ENCODE assay signal across 14 cellular contexts in genomic region chr6:71082033-71082620, GRCh38.
DNase-seq lines count a peak whose midpoint lies in the region; ATAC-seq and TF ChIP-seq lines count a peak whose summit lies in the region.
"Had no signal": no experiment of that assay in that cellular context is flagged by ENCODE, and none has a peak within 500 bp of the region (broad histone marks: within the 10 kb centered on the region; RNA-seq: fewer than 3 reads in every experiment).

No MANE protein-coding gene starts in this region.

- TF ChIP-seq CTCF in IMR-90 (conservative IDR thresholded peaks at IDR 0.05; ENCODE audit: low read depth, low read length) (no peak), esophagus muscularis mucosa (IDR thresholded peaks at IDR 0.05) (no peak), osteoblast (IDR thresholded peaks at IDR 0.05; ENCODE audit: extremely low read depth, low read depth, low read length) (no peak)

- H3K4me3 Mint-ChIP-seq in effector memory CD8-positive, alpha-beta T cell: no peak overlapping the region
- H3K4me3 Mint-ChIP-seq: naive thymus-derived CD4-positive, alpha-beta T cell had no signal

- H3K23ac ChIP-seq in IMR-90 (ENCODE audit: low read depth, low read length): no peak overlapping the region

- H3K56ac ChIP-seq in IMR-90 (ENCODE audit: extremely low read depth, insufficient read depth, low read length): no peak overlapping the region

- no peaks in the 10 kb centered on the region for H3K79me1 ChIP-seq in IMR-90 (ENCODE audit: low read depth in 1 of 2, low read length in 2 of 2)

- POLR2A ChIA-PET in IMR-90 (lab: Charles Lee; ENCODE audit: unreplicated experiment): no interaction called here

- H2BK5ac ChIP-seq in IMR-90 (ENCODE audit: low read depth, low read length, poor library complexity, severe bottlenecking): no peak overlapping the region

- H4K20me1 ChIP-seq in IMR-90 (ENCODE audit: insufficient read depth, low read length) (no peaks in the 10 kb centered on the region), osteoblast (ENCODE audit: insufficient read depth, low read length) (no peaks in the 10 kb centered on the region)

- no peak overlapping the region for H3K4me3 ChIP-seq in IMR-90 (ENCODE audit: insufficient read depth, low read depth, low read length)
- H3K4me3 ChIP-seq in esophagus muscularis mucosa: peak overlapping the region; percentile 9 to 36 (median 20)
- peak overlapping the region; percentile 23 for H3K4me3 ChIP-seq in osteoblast (ENCODE audit: insufficient read depth, low read length)
- H3K4me3 ChIP-seq: smooth muscle cell had no signal

- H3K9me3 ChIP-seq in IMR-90 (ENCODE audit: control insufficient read depth, insufficient read depth, low read length) (no peaks in the 10 kb centered on the region), esophagus muscularis mucosa (peaks cover 0 to 11% (median 4%) of the 10 kb centered on the region in 4 donors), osteoblast (ENCODE audit: low read depth, low read length) (no peaks in the 10 kb centered on the region)

- WGBS in IMR-90 (ENCODE audit: extremely low coverage in 2 of 2, insufficient read length in 1 of 2), 2 experiments: no CpG with 5 or more reads among the region's 6 CpGs
- WGBS in esophagus muscularis mucosa: 50% methylated on average over 6 of the region's 6 CpGs

- TF ChIP-seq EP300 in esophagus muscularis mucosa (IDR thresholded peaks at IDR 0.05): no peak

- H2AFZ ChIP-seq in IMR-90 (replicated peaks; ENCODE audit: low read length, poor library complexity) (peak overlapping the region; percentile 60), osteoblast (ENCODE audit: low read length) (peak overlapping the region; percentile 49)

- intact Hi-C loops in IMR-90 (cut with micrococcal nuclease) (no loop called here), esophagus muscularis mucosa (cut with DNase I) (no loop called here)

- H3K9ac ChIP-seq in IMR-90 (ENCODE audit: low read depth, low read length): no peak overlapping the region

- DNase-seq in ACHN (peak; percentile 9), IMR-90 (peak; percentile 35), esophagus muscularis mucosa (ENCODE audit: extremely low spot score) (no peak), osteoblast (ENCODE audit: insufficient read length, low spot score, missing footprints) (no peak), cerebellar cortex (ENCODE audit: low spot score) (no peak), NCI-H510A treated with DMSO at 0.1 percent for 48 hours (lab: John Stamatoyannopoulos, UW) (no peak)
- DNase-seq in effector memory CD8-positive, alpha-beta T cell: no peak
- DNase-seq: activated CD8-positive, alpha-beta memory T cell treated with anti-CD3 and anti-CD28 coated beads, Interleukin-2, amount 50 U/mL, for 48 hours; anterior cingulate cortex; CD4-positive, CD25-positive, alpha-beta regulatory T cell; naive thymus-derived CD4-positive, alpha-beta T cell had no signal

- no peak overlapping the region for H3K18ac ChIP-seq in IMR-90 (ENCODE audit: low read depth, low read length)

- H2AK9ac ChIP-seq in IMR-90 (replicated peaks; ENCODE audit: low read depth, low read length, poor library complexity): no peak overlapping the region

- ATAC-seq in IMR-90 (ENCODE audit: low read depth): peak; percentile 40
- no peak for ATAC-seq in HG03175 (IDR thresholded peaks at IDR 0.05; ENCODE audit: unreplicated experiment)
- ATAC-seq in effector memory CD8-positive, alpha-beta T cell (replicated peaks): no peak
- ATAC-seq: naive thymus-derived CD4-positive, alpha-beta T cell had no signal

- no peaks in the 10 kb centered on the region for H3K36me3 ChIP-seq in IMR-90 (ENCODE audit: control insufficient read depth, insufficient read depth, low read length)
- no peaks in the 10 kb centered on the region for H3K36me3 ChIP-seq in esophagus muscularis mucosa
- no peaks in the 10 kb centered on the region for H3K36me3 ChIP-seq in osteoblast (ENCODE audit: insufficient read depth, low read length)

- TF ChIP-seq RAD21 in IMR-90 (IDR thresholded peaks at IDR 0.05; ENCODE audit: low read length): no peak

- H2BK20ac ChIP-seq in IMR-90 (ENCODE audit: low read depth, low read length): no peak overlapping the region

- H3K14ac ChIP-seq in IMR-90 (replicated peaks; ENCODE audit: low read depth, low read length): no peak overlapping the region

- H3K4me1 ChIP-seq in IMR-90 (ENCODE audit: control insufficient read depth, insufficient read depth, low read length) (peaks cover 7% of the 10 kb centered on the region), esophagus muscularis mucosa (peaks cover 0 to 6% (median 0%) of the 10 kb centered on the region in 4 donors), osteoblast (ENCODE audit: insufficient read depth, low read length) (peaks cover 4% of the 10 kb centered on the region)

- H3K4me1 Mint-ChIP-seq in effector memory CD8-positive, alpha-beta T cell (ENCODE audit: low read depth in 2 of 2): no peaks in the 10 kb centered on the region
- H3K4me1 Mint-ChIP-seq: CD4-positive, CD25-positive, alpha-beta regulatory T cell; naive thymus-derived CD4-positive, alpha-beta T cell had no signal

- no peak overlapping the region for H3K27ac ChIP-seq in IMR-90 (ENCODE audit: insufficient read depth, low read length)
- H3K27ac ChIP-seq in esophagus muscularis mucosa (replicated peaks in 1 of 4): no peak overlapping the region
- no peak overlapping the region for H3K27ac ChIP-seq in osteoblast (ENCODE audit: low read depth, low read length)
- H3K27ac ChIP-seq: VCaP had no signal

- H2AK5ac ChIP-seq in IMR-90 (ENCODE audit: low read depth, low read length): no peak overlapping the region

- H2BK120ac ChIP-seq in IMR-90 (ENCODE audit: low read depth, low read length): no peak overlapping the region

- no peak for TF ChIP-seq POLR2A in IMR-90 (IDR thresholded peaks at IDR 0.05; ENCODE audit: low read depth, low read length)
- no peak for TF ChIP-seq POLR2A in esophagus muscularis mucosa (IDR thresholded peaks at IDR 0.05; ENCODE audit: low read depth)

- H3K27ac Mint-ChIP-seq in effector memory CD8-positive, alpha-beta T cell: no peak overlapping the region
- H3K27ac Mint-ChIP-seq: CD4-positive, CD25-positive, alpha-beta regulatory T cell; naive thymus-derived CD4-positive, alpha-beta T cell had no signal

- peaks cover 0 to 10% of the 10 kb centered on the region in 2 donors for H3K27me3 Mint-ChIP-seq in effector memory CD8-positive, alpha-beta T cell
- H3K27me3 Mint-ChIP-seq: CD4-positive, CD25-positive, alpha-beta regulatory T cell had no signal

- no peak overlapping the region for H4K91ac ChIP-seq in IMR-90 (ENCODE audit: insufficient read depth, low read depth, low read length)

- H3K36me3 Mint-ChIP-seq in effector memory CD8-positive, alpha-beta T cell (ENCODE audit: insufficient read depth): no peaks in the 10 kb centered on the region
- H3K36me3 Mint-ChIP-seq: CD4-positive, CD25-positive, alpha-beta regulatory T cell had no signal

- CTCF ChIA-PET in IMR-90 (lab: Yijun Ruan, JAX): no interaction called here

- dilution Hi-C loops in IMR-90 (cut with HindIII; ENCODE audit: low sequenced_read_pairs, unreplicated experiment): no loop called here

- no peak overlapping the region for H3K4ac ChIP-seq in IMR-90 (ENCODE audit: low read depth, low read length)

- in situ Hi-C loops in ACHN (cut with HindIII; ENCODE audit: low pct_ligation_motif_present, low pct_unique_long_range_greater_than_20kb, low sequenced_read_pairs) (no loop called here), IMR-90 (cut with MboI; ENCODE audit: low sequenced_read_pairs) (no loop called here)

- H2BK15ac ChIP-seq in IMR-90 (ENCODE audit: low read depth, low read length): no peak overlapping the region

- H3K9me1 ChIP-seq in IMR-90 (ENCODE audit: insufficient read depth, low read length): no peaks in the 10 kb centered on the region

- H3K79me2 ChIP-seq in osteoblast (ENCODE audit: insufficient read depth, low read length): no peaks in the 10 kb centered on the region

- H3K27me3 ChIP-seq in IMR-90 (ENCODE audit: control insufficient read depth, insufficient read depth, low read length) (no peaks in the 10 kb centered on the region), esophagus muscularis mucosa (no peaks in the 10 kb centered on the region), osteoblast (ENCODE audit: insufficient read depth, low read length) (peaks cover under 1% of the 10 kb centered on the region)

- H4K5ac ChIP-seq in IMR-90 (ENCODE audit: low read depth, low read length): no peak overlapping the region

- H3K4me2 ChIP-seq in IMR-90 (ENCODE audit: low read depth, low read length) (peak overlapping the region; percentile 53), osteoblast (ENCODE audit: insufficient read depth, low read length) (peak overlapping the region; percentile 49)
- H3K4me2 ChIP-seq: smooth muscle cell had no signal

- BruUV-seq in IMR-90 (replicated peaks; lab: Mats Ljungman, UMichigan): no TSS peak

- H4K8ac ChIP-seq in IMR-90 (ENCODE audit: low read depth in 2 of 2, low read length in 2 of 2): no peak overlapping the region

- peaks cover 5 to 7% of the 10 kb centered on the region in 2 donors for H3K9me3 Mint-ChIP-seq in effector memory CD8-positive, alpha-beta T cell

TF ChIP-seq in IMR-90, 13 proteins besides CTCF, POLR2A, EP300 and RAD21:
- TF ChIP-seq MAFK (IDR thresholded peaks at IDR 0.05; ENCODE audit: low read depth, low read length) (no peak), SMC3 (IDR thresholded peaks at IDR 0.05; ENCODE audit: low read depth, low read length) (no peak), MXI1 (IDR thresholded peaks at IDR 0.05; ENCODE audit: borderline replicate concordance, low read depth, low read length) (no peak), BHLHE40 (IDR thresholded peaks at IDR 0.05; ENCODE audit: low read depth, low read length) (no peak), NFE2L2 (IDR thresholded peaks at IDR 0.05; ENCODE audit: low read depth, low read length) (no peak), FOS (IDR thresholded peaks at IDR 0.05; ENCODE audit: low read depth, low read length) (no peak), RCOR1 (IDR thresholded peaks at IDR 0.05; ENCODE audit: insufficient replicate concordance, low read length) (no peak), CEBPB (IDR thresholded peaks at IDR 0.05; ENCODE audit: low read depth, low read length) (no peak)

Comparison
In these comparisons a context has a peak if more than half of its experiments do, and no peak if none do; other contexts are left out.
1. DNase-seq: peak in ACHN (single experiment) and IMR-90 (single experiment); none in esophagus muscularis mucosa (single experiment), osteoblast (single experiment), cerebellar cortex (single experiment), NCI-H510A treated with DMSO at 0.1 percent for 48 hours (single experiment) and effector memory CD8-positive, alpha-beta T cell (0 of 3).